In the genomic region with DNA sequence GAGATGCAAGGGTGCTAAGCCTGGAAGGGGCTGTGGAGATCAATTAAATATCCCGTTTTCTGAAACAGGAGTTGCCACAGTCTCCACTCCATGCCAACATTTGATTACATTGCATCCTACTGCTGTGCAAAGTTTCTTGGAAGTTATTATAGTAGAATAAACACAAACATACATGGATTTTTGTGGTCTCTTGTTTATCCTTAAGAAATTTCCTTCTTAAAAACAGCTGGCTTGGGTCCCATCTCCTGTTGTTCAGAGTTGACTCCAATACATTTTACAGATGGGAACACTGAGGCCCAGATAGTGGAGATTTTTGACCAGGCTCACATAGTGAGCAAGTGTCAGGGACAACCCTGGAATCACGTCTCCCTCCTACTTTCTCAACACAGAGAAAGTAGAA, we compare ENCODE assay signal across 29 cellular contexts.
"Had no signal": no experiment of that assay in that cellular context is flagged by ENCODE, and none has a peak within 500 bp of the region (broad histone marks: within the 10 kb centered on the region; RNA-seq: fewer than 3 reads in every experiment).

No MANE protein-coding gene starts in this region.

- H3K4me3 ChIP-seq: colonic mucosa, coronary artery, dorsolateral prefrontal cortex, esophagus muscularis mucosa, esophagus squamous epithelium, gastrocnemius medialis, gastroesophageal sphincter, heart left ventricle, heart right ventricle, hepatocyte had no signal

- DNase-seq: colonic mucosa; cortex of kidney; dermis blood vessel endothelial cell; dorsolateral prefrontal cortex; effector CD4-positive, alpha-beta T cell; effector CD8-positive, alpha-beta T cell; effector memory CD4-positive, alpha-beta T cell; effector memory CD8-positive, alpha-beta T cell; endodermal cell; erythroblast; esophagus squamous epithelium; foreskin fibroblast; foreskin keratinocyte; foreskin melanocyte; gastrocnemius medialis; glutamatergic neuron; head of caudate nucleus; heart left ventricle; heart right ventricle; hippocampal formation had no signal

- ATAC-seq: effector memory CD8-positive, alpha-beta T cell; esophagus mucosa; foreskin keratinocyte; gastrocnemius medialis; gastroesophageal sphincter; heart left ventricle; heart right ventricle had no signal

- FAIRE-seq: colon, endometrium, endothelial cell of umbilical vein, frontal cortex had no signal
